In genomic region chr16:27678955-27679354, GRCh38 we compare ENCODE assay signal across 21 cellular contexts.
A peak's percentile ranks its signal among the peaks of the same experiment; 100 is the strongest.
DNase-seq lines count a peak whose midpoint lies in the region; ATAC-seq and TF ChIP-seq lines count a peak whose summit lies in the region.
"Had no signal": no experiment of that assay in that cellular context is flagged by ENCODE, and none has a peak within 500 bp of the region (broad histone marks: within the 10 kb centered on the region; RNA-seq: fewer than 3 reads in every experiment).

No MANE protein-coding gene starts in this region.

- peaks cover 50% of the 10 kb centered on the region for H3K4me1 Mint-ChIP-seq in HFFc6 (ENCODE audit: low read depth)
- H3K4me1 Mint-ChIP-seq in chondrocyte (ENCODE audit: low read depth): peaks cover 30% of the 10 kb centered on the region
- H3K4me1 Mint-ChIP-seq in nephron progenitor cell: peaks cover 20% of the 10 kb centered on the region
- no peaks in the 10 kb centered on the region for H3K4me1 Mint-ChIP-seq in CD14-positive monocyte
- H3K4me1 Mint-ChIP-seq: CD4-positive, alpha-beta memory T cell had no signal

- H3K4me3 Mint-ChIP-seq in HFFc6: no peak overlapping the region
- no peak overlapping the region for H3K4me3 Mint-ChIP-seq in chondrocyte (ENCODE audit: unreplicated experiment)
- H3K4me3 Mint-ChIP-seq in nephron progenitor cell: no peak overlapping the region
- no peak overlapping the region for H3K4me3 Mint-ChIP-seq in CD14-positive monocyte
- H3K4me3 Mint-ChIP-seq: CD4-positive, alpha-beta memory T cell had no signal

- DNase-seq in AG09309 (ENCODE audit: low read depth) (peak; percentile 5), HFFc6 (peak; percentile 35), chondrocyte (ENCODE audit: low spot score) (no peak), nephron progenitor cell (no peak), substantia nigra (lab: John Stamatoyannopoulos, UW) (no peak), CD14-positive monocyte (ENCODE audit: low spot score) (no peak), GM19238 (ENCODE audit: insufficient read length, low spot score) (no peak)
- DNase-seq: CD4-positive, alpha-beta memory T cell; DND-41; MG63; NCI-H1417; NCI-H1694 treated with DMSO at 0.1 percent for 48 hours; NCI-H2081 treated with DMSO at 0.1 percent for 48 hours; NCI-H2171 treated with DMSO at 0.1 percent for 48 hours; NCI-H446; NCI-H526; Peyer's patch; SJCRH30 had no signal

- no peak overlapping the region for H3K4me3 ChIP-seq in AG09309 (ENCODE audit: control insufficient read depth, low read depth, low read length)
- H3K4me3 ChIP-seq: BLaER1, K562, MG63, Peyer's patch, SJCRH30 had no signal

- no peak overlapping the region for H3K27ac ChIP-seq in substantia nigra (ENCODE audit: low read depth, low read length, poor library complexity, severe bottlenecking)
- H3K27ac ChIP-seq: BLaER1, Peyer's patch, SJCRH30 had no signal

- no peaks in the 10 kb centered on the region for H3K9me3 Mint-ChIP-seq in HFFc6
- peaks cover 7% of the 10 kb centered on the region for H3K9me3 Mint-ChIP-seq in chondrocyte (ENCODE audit: low read depth)
- peaks cover 17% of the 10 kb centered on the region for H3K9me3 Mint-ChIP-seq in nephron progenitor cell
- H3K9me3 Mint-ChIP-seq in CD14-positive monocyte: peaks cover 0 to 2% (median 0%) of the 10 kb centered on the region in 7 donors
- H3K9me3 Mint-ChIP-seq: CD4-positive, alpha-beta memory T cell had no signal

- H3K27me3 Mint-ChIP-seq in HFFc6 (ENCODE audit: insufficient read depth) (no peaks in the 10 kb centered on the region; the same call in none of the 2 replicates), chondrocyte (ENCODE audit: low read depth) (no peaks in the 10 kb centered on the region), nephron progenitor cell (ENCODE audit: low read depth, poor library complexity) (peaks cover 3% of the 10 kb centered on the region), CD14-positive monocyte (ENCODE audit: low read depth in 3 of 3) (no peaks in the 10 kb centered on the region)
- H3K27me3 Mint-ChIP-seq: CD4-positive, alpha-beta memory T cell had no signal

- intact Hi-C loops in CD14-positive monocyte (cut with micrococcal nuclease): no loop called here

- ATAC-seq in GM21390 (IDR thresholded peaks at IDR 0.05; ENCODE audit: unreplicated experiment): no peak
- ATAC-seq: K562 had no signal

- peak overlapping the region; percentile 93 for H3K27ac Mint-ChIP-seq in HFFc6
- H3K27ac Mint-ChIP-seq in chondrocyte (ENCODE audit: unreplicated experiment): peak overlapping the region; percentile 39
- peak overlapping the region; percentile 30 for H3K27ac Mint-ChIP-seq in nephron progenitor cell
- peak overlapping the region in 2 of 7 donors; percentile 7 to 21 for H3K27ac Mint-ChIP-seq in CD14-positive monocyte

- TF ChIP-seq CTCF in AG09309 (IDR thresholded peaks at IDR 0.05; ENCODE audit: control insufficient read depth, insufficient read depth, low read depth, low read length, missing control alignments) (no peak), HFFc6 (IDR thresholded peaks at IDR 0.05) (no peak), chondrocyte (IDR thresholded peaks at IDR 0.05) (no peak), nephron progenitor cell (IDR thresholded peaks at IDR 0.05) (no peak), CD14-positive monocyte (IDR thresholded peaks at IDR 0.05) (no peak)

- H3K36me3 Mint-ChIP-seq in HFFc6 (ENCODE audit: low read depth) (peaks cover 46% of the 10 kb centered on the region), chondrocyte (ENCODE audit: low read depth) (peaks cover 28% of the 10 kb centered on the region), nephron progenitor cell (ENCODE audit: low read depth) (peaks cover 59% of the 10 kb centered on the region), CD14-positive monocyte (peaks cover 50 to 62% of the 10 kb centered on the region in 2 donors)

Comparison
In these comparisons a context has a peak if more than half of its experiments do, and no peak if none do; other contexts are left out.
1. DNase-seq: peak in AG09309 (single experiment) and HFFc6 (single experiment); none in chondrocyte (single experiment), nephron progenitor cell (single experiment), substantia nigra (0 of 49), CD14-positive monocyte (single experiment) and GM19238 (single experiment).